8 cellular contexts compared by ENCODE assay signal in genomic region chr9:112074250-112075008, GRCh38.
DNase-seq lines count a peak whose midpoint lies in the region; ATAC-seq, FAIRE-seq and TF ChIP-seq lines count a peak whose summit lies in the region.

No MANE protein-coding gene starts in this region.

- H3K4me1 ChIP-seq in Loucy (ENCODE audit: insufficient read depth, low read length, poor library complexity, severe bottlenecking): no peaks in the 10 kb centered on the region

- FAIRE-seq in A204.1 (lab: Jason Lieb, UNC) (peak; percentile 34), GM12892 (lab: Jason Lieb, UNC) (peak; percentile 30)

- peaks cover 12% of the 10 kb centered on the region for H3K4me1 Mint-ChIP-seq in T-helper 2 cell treated with Interferon-gamma antibody and Interleukin-4, amounts not matched to agents 5 μg/mL and 100 μg/mL, for 36 hours (ENCODE audit: low read depth)

- no peaks in the 10 kb centered on the region for H3K9me2 ChIP-seq in Loucy (replicated peaks; ENCODE audit: low read depth, low read length)

- H3K9me3 Mint-ChIP-seq in T-helper 2 cell treated with Interferon-gamma antibody and Interleukin-4, amounts not matched to agents 5 μg/mL and 100 μg/mL, for 36 hours: no peaks in the 10 kb centered on the region

- peak; percentile 99 for TF ChIP-seq CTCF in Loucy (conservative IDR thresholded peaks at IDR 0.05; ENCODE audit: low read length)

- no peaks in the 10 kb centered on the region for H3K27me3 Mint-ChIP-seq in T-helper 2 cell treated with Interferon-gamma antibody and Interleukin-4, amounts not matched to agents 5 μg/mL and 100 μg/mL, for 36 hours (ENCODE audit: low read depth)

- no peak overlapping the region for H3K9ac ChIP-seq in Loucy (ENCODE audit: low read depth, low read length, poor library complexity, severe bottlenecking)

- H3K79me2 ChIP-seq in Loucy (ENCODE audit: insufficient read depth, low read length): no peaks in the 10 kb centered on the region

- H3K4me2 ChIP-seq in Loucy (ENCODE audit: low read depth, low read length, poor library complexity, severe bottlenecking): no peak overlapping the region

- H4K20me1 ChIP-seq in Loucy (ENCODE audit: insufficient read depth, low read length, poor library complexity, severe bottlenecking): no peaks in the 10 kb centered on the region

- H3F3A ChIP-seq in Loucy (ENCODE audit: low read depth): no peaks in the 10 kb centered on the region

- H2AFZ ChIP-seq in Loucy (ENCODE audit: low read length): no peak overlapping the region

- DNase-seq in GM12892 (ENCODE audit: insufficient read length) (no peak), anterior cingulate cortex (lab: John Stamatoyannopoulos, UW) (peak in 40 of 58 donors; percentile 3 to 68 (median 26)), hypothalamus (lab: John Stamatoyannopoulos, UW) (peak in 31 of 51 donors; percentile 3 to 72 (median 33))
- peak; percentile 39 for DNase-seq in T-helper 2 cell treated with Interferon-gamma antibody and Interleukin-4, amounts not matched to agents 5 μg/mL and 100 μg/mL, for 36 hours (ENCODE audit: low spot score)

- no peaks in the 10 kb centered on the region for H3K9me3 ChIP-seq in Loucy (ENCODE audit: insufficient read depth, low read depth, low read length)

- H3K4me3 Mint-ChIP-seq in T-helper 2 cell treated with Interferon-gamma antibody and Interleukin-4, amounts not matched to agents 5 μg/mL and 100 μg/mL, for 36 hours: no peak overlapping the region

- peak overlapping the region in 20 of 21 experiments; percentile 32 to 93 (median 76) for H3K27ac ChIP-seq in skin epidermis

- no peak overlapping the region for H3K4me3 ChIP-seq in Loucy (ENCODE audit: low read length, poor library complexity, severe bottlenecking)
- H3K4me3 ChIP-seq in skin epidermis: no peak overlapping the region

- no peak for TF ChIP-seq POLR2A in GM12892 (IDR thresholded peaks at IDR 0.05; ENCODE audit: low read depth, low read length)

- ATAC-seq in HG02623 (IDR thresholded peaks at IDR 0.05; ENCODE audit: unreplicated experiment): no peak

- H3K36me3 ChIP-seq in Loucy (ENCODE audit: insufficient read depth, low read length): no peaks in the 10 kb centered on the region; the same call in 1 of the 2 replicates

- peak overlapping the region; percentile 53 for H3K27ac Mint-ChIP-seq in T-helper 2 cell treated with Interferon-gamma antibody and Interleukin-4, amounts not matched to agents 5 μg/mL and 100 μg/mL, for 36 hours

- peaks cover 24% of the 10 kb centered on the region for H3K36me3 Mint-ChIP-seq in T-helper 2 cell treated with Interferon-gamma antibody and Interleukin-4, amounts not matched to agents 5 μg/mL and 100 μg/mL, for 36 hours (ENCODE audit: low read depth)

- H3K27me3 ChIP-seq in Loucy (ENCODE audit: insufficient read depth, low read length, poor library complexity, severe bottlenecking): no peaks in the 10 kb centered on the region
